Comparison of ENCODE assay signal across 1 cellular context in the genomic region with DNA sequence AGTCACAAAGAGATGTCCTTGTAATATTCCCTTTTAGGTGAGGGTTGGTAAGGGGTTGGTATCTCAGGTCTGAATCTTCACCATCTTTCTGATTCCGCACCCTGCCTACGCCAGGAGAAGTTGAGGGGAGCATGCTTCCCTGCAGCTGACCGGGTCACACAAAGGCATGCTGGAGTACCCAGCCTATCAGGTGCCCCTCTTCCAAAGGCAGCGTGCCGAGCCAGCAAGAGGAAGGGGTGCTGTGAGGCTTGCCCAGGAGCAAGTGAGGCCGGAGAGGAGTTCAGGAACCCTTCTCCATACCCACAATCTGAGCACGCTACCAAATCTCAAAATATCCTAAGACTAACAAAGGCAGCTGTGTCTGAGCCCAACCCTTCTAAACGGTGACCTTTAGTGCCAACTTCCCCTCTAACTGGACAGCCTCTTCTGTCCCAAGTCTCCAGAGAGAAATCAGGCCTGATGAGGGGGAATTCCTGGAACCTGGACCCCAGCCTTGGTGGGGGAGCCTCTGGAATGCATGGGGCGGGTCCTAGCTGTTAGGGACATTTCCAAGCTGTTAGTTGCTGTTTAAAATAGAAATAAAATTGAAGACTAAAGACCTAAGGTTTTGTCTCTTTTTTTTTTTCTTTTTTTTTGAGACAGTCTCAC.
TF ChIP-seq lines count a peak whose summit lies in the region.

No MANE protein-coding gene starts in this region.

TF ChIP-seq in K562, 482 proteins besides CTCF, POLR2A, EP300 and RAD21:
- no peak for TF ChIP-seq RBM22 (IDR thresholded peaks at IDR 0.05; ENCODE audit: low read depth, low read length, poor library complexity, severe bottlenecking)
- TF ChIP-seq PREB (CRISPR knock-in tag; IDR thresholded peaks at IDR 0.05): no peak
- TF ChIP-seq RNF2 (IDR thresholded peaks at IDR 0.05): no peak
- no peak for TF ChIP-seq CREB1 (IDR thresholded peaks at IDR 0.05)
- no peak for TF ChIP-seq CREB1 (CRISPR knock-in tag; IDR thresholded peaks at IDR 0.05)
- no peak for TF ChIP-seq ZNF764 (CRISPR knock-in tag; IDR thresholded peaks at IDR 0.05; ENCODE audit: low read depth)
- TF ChIP-seq ESRRB (CRISPR knock-in tag; IDR thresholded peaks at IDR 0.05; ENCODE audit: borderline replicate concordance): no peak
- no peak for TF ChIP-seq ZNF324 (CRISPR knock-in tag; IDR thresholded peaks at IDR 0.05)
- no peak for TF ChIP-seq MAFK (IDR thresholded peaks at IDR 0.05; ENCODE audit: low read length)
- TF ChIP-seq MEF2D (tag; conservative IDR thresholded peaks at IDR 0.05; ENCODE audit: low read depth): no peak
- no peak for TF ChIP-seq NCOA2 (IDR thresholded peaks at IDR 0.05; ENCODE audit: partially characterized antibody in 2 of 2)
- TF ChIP-seq EP400 (IDR thresholded peaks at IDR 0.05): no peak
- TF ChIP-seq HDGF (IDR thresholded peaks at IDR 0.05): no peak
- TF ChIP-seq ZNF431 (CRISPR knock-in tag; IDR thresholded peaks at IDR 0.05): no peak
- no peak for TF ChIP-seq MECOM (CRISPR knock-in tag; IDR thresholded peaks at IDR 0.05)
- TF ChIP-seq ZNF143 (CRISPR knock-in tag; IDR thresholded peaks at IDR 0.05): no peak
- TF ChIP-seq OTX1 (CRISPR knock-in tag; IDR thresholded peaks at IDR 0.05): no peak
